ENCODE assay signal across 8 cellular contexts in genomic region chr7:520503-521161, GRCh38. TPM values are rescaled to one million over a fixed set of nuclear protein-coding genes. Genes with fewer than 3 reads are reported as not detected.
DNase-seq lines count a peak whose midpoint lies in the region; ATAC-seq and TF ChIP-seq lines count a peak whose summit lies in the region.

No MANE protein-coding gene starts in this region.

- intact Hi-C loops in adrenal gland (cut with DNase I): loop anchor here in 1 of 2 donors (10.0 kb wide), 1 partner anchor 56 kb away; no protein-coding TSS in a partner anchor

- H3K27me3 Mint-ChIP-seq in stimulated activated memory B cell treated with anti-CD40 and anti-IgM and Interleukin-4, amounts not matched to agents 10 μg/mL and 1 μg/mL and 100 μg/mL, for 72 hours: peaks cover 40% of the 10 kb centered on the region

- peak overlapping the region; percentile 62 for H3K4me3 Mint-ChIP-seq in stimulated activated memory B cell treated with anti-CD40 and anti-IgM and Interleukin-4, amounts not matched to agents 10 μg/mL and 1 μg/mL and 100 μg/mL, for 72 hours

- H3K4me1 ChIP-seq in adrenal gland (replicated peaks in 1 of 2) (peaks cover 31 to 35% of the 10 kb centered on the region in 2 donors), iPS-15b (ENCODE audit: control insufficient read depth, insufficient read depth, low read length) (no peaks in the 10 kb centered on the region)

- H3K27ac Mint-ChIP-seq in stimulated activated memory B cell treated with anti-CD40 and anti-IgM and Interleukin-4, amounts not matched to agents 10 μg/mL and 1 μg/mL and 100 μg/mL, for 72 hours: no peak overlapping the region

- WGBS in adrenal gland, 4 donors: 6 to 24% (median 10%) methylated on average over 15 to 63 of the region's 63 CpGs

- H3K27me3 ChIP-seq in H7 (ENCODE audit: control insufficient read depth, insufficient read depth, low read length) (peaks cover 45% of the 10 kb centered on the region), adrenal gland (peaks cover 26% of the 10 kb centered on the region), iPS-15b (ENCODE audit: control insufficient read depth, insufficient read depth, low read length) (peaks cover 49% of the 10 kb centered on the region)

- ATAC-seq in stimulated activated memory B cell treated with anti-CD40 and anti-IgM and Interleukin-4, amounts not matched to agents 10 μg/mL and 1 μg/mL and 100 μg/mL, for 72 hours: no peak
- no peak for ATAC-seq in HG03469 (IDR thresholded peaks at IDR 0.05; ENCODE audit: unreplicated experiment)

- no peaks in the 10 kb centered on the region for H3K36me3 ChIP-seq in H7 (replicated peaks; ENCODE audit: control insufficient read depth, insufficient read depth, low read length)
- H3K36me3 ChIP-seq in adrenal gland (replicated peaks in 1 of 2): no peaks in the 10 kb centered on the region
- no peaks in the 10 kb centered on the region for H3K36me3 ChIP-seq in iPS-15b (ENCODE audit: control insufficient read depth, insufficient read depth, low read length)

- DNase-seq in H7: peak; percentile 87
- DNase-seq in adrenal gland: no peak
- no peak for DNase-seq in NCI-H774 (lab: John Stamatoyannopoulos, UW)
- DNase-seq in activated naive CD4-positive, alpha-beta T cell (lab: John Stamatoyannopoulos, UW): no peak
- no peak for DNase-seq in NCI-H345 treated with DMSO at 0.1 percent for 48 hours (lab: John Stamatoyannopoulos, UW; ENCODE audit: unreplicated experiment)

- H3K36me3 Mint-ChIP-seq in stimulated activated memory B cell treated with anti-CD40 and anti-IgM and Interleukin-4, amounts not matched to agents 10 μg/mL and 1 μg/mL and 100 μg/mL, for 72 hours: no peaks in the 10 kb centered on the region

- H3K9ac ChIP-seq in iPS-15b (ENCODE audit: low read depth, low read length): no peak overlapping the region

- peaks cover 21% of the 10 kb centered on the region for H3K4me1 Mint-ChIP-seq in stimulated activated memory B cell treated with anti-CD40 and anti-IgM and Interleukin-4, amounts not matched to agents 10 μg/mL and 1 μg/mL and 100 μg/mL, for 72 hours

- H3K4me3 ChIP-seq in H7 (ENCODE audit: insufficient read depth, low read depth, low read length): peak overlapping the region; percentile 83
- H3K4me3 ChIP-seq in adrenal gland: peak overlapping the region in 1 of 4 donors; percentile 66
- peak overlapping the region; percentile 63 for H3K4me3 ChIP-seq in iPS-15b (ENCODE audit: low read depth, low read length)

- no peaks in the 10 kb centered on the region for H3K9me3 Mint-ChIP-seq in stimulated activated memory B cell treated with anti-CD40 and anti-IgM and Interleukin-4, amounts not matched to agents 10 μg/mL and 1 μg/mL and 100 μg/mL, for 72 hours

- no peaks in the 10 kb centered on the region for H3K9me3 ChIP-seq in adrenal gland (replicated peaks in 1 of 3)
- H3K9me3 ChIP-seq in iPS-15b (ENCODE audit: control insufficient read depth, insufficient read depth, low read length): no peaks in the 10 kb centered on the region

- H3K27ac ChIP-seq in adrenal gland: peak overlapping the region in 3 of 5 donors; percentile 31 to 94 (median 68)

- no peak for TF ChIP-seq CTCF in adrenal gland (IDR thresholded peaks at IDR 0.05)

- no peak for TF ChIP-seq POLR2A in adrenal gland (IDR thresholded peaks at IDR 0.05)

RNA-seq across cellular contexts. Expression of gene PDGFA, which starts 1.0 kb away (rescaled TPM):
- total RNA-seq in H7 (2014; rRNA removed; shearing (Covaris generic)): 149 and 202 TPM in 2 replicates
- total RNA-seq in adrenal gland: 10 to 100 TPM; 10.7 to 28.6 (median 14.2) TPM
- 10 to 100 TPM in 2 of 3 donors, 1 to 10 TPM in 1; 6.2 to 20.8 (median 11.8) TPM for polyA plus RNA-seq in adrenal gland
